ENCODE assay signal across 15 cellular contexts in genomic region chr3:169077394-169077906, GRCh38.
DNase-seq lines count a peak whose midpoint lies in the region; ATAC-seq and TF ChIP-seq lines count a peak whose summit lies in the region.
"Had no signal": no experiment of that assay in that cellular context is flagged by ENCODE, and none has a peak within 500 bp of the region (broad histone marks: within the 10 kb centered on the region; RNA-seq: fewer than 3 reads in every experiment).

No MANE protein-coding gene starts in this region.

- 67 to 82% (median 73%) methylated on average over 3 of the region's 3 CpGs for WGBS in adrenal gland, 4 donors

- H3K9me3 ChIP-seq in adrenal gland (replicated peaks in 1 of 3) = no peaks in the 10 kb centered on the region

- TF ChIP-seq POLR2A in adrenal gland (IDR thresholded peaks at IDR 0.05) = no peak

- H3K4me1 ChIP-seq in adrenal gland (replicated peaks in 1 of 2) = no peaks in the 10 kb centered on the region

- H3K27me3 ChIP-seq in adrenal gland = no peaks in the 10 kb centered on the region

- TF ChIP-seq CTCF in adrenal gland (IDR thresholded peaks at IDR 0.05) = no peak

- no peaks in the 10 kb centered on the region for H3K36me3 ChIP-seq in adrenal gland (replicated peaks in 1 of 2)

- DNase-seq in LoVo (ENCODE audit: low spot score) (no peak), KG1 (lab: John Stamatoyannopoulos, UW) (no peak), adrenal gland (no peak), kidney glomerular epithelial cell (lab: John Stamatoyannopoulos, UW) (no peak)
- DNase-seq: activated B cell treated with CpG ODN at 0.5 μM for 24 hours; central memory CD4-positive, alpha-beta T cell; EL; endodermal cell; foreskin melanocyte; mammary epithelial cell; NCI-H446; OCI-M1 had no signal

- intact Hi-C loops in adrenal gland (cut with DNase I) = no loop called here

- no peak overlapping the region for H3K4me3 ChIP-seq in adrenal gland

- ATAC-seq in GM18909 (IDR thresholded peaks at IDR 0.05; ENCODE audit: poor library complexity, unreplicated experiment) = peak; percentile 83
- ATAC-seq in GM21619 (IDR thresholded peaks at IDR 0.05; ENCODE audit: unreplicated experiment) = peak; percentile 86
- peak; percentile 66 for ATAC-seq in HG03175 (IDR thresholded peaks at IDR 0.05; ENCODE audit: unreplicated experiment)

- no peak overlapping the region for H3K27ac ChIP-seq in adrenal gland
